ENCODE assay signal across 1 cellular context in genomic region chr10:70815504-70816219, GRCh38.
TF ChIP-seq lines count a peak whose summit lies in the region.

A gene with protein sequence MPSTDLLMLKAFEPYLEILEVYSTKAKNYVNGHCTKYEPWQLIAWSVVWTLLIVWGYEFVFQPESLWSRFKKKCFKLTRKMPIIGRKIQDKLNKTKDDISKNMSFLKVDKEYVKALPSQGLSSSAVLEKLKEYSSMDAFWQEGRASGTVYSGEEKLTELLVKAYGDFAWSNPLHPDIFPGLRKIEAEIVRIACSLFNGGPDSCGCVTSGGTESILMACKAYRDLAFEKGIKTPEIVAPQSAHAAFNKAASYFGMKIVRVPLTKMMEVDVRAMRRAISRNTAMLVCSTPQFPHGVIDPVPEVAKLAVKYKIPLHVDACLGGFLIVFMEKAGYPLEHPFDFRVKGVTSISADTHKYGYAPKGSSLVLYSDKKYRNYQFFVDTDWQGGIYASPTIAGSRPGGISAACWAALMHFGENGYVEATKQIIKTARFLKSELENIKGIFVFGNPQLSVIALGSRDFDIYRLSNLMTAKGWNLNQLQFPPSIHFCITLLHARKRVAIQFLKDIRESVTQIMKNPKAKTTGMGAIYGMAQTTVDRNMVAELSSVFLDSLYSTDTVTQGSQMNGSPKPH (plus strand): TSS chr10:70815948. CDS start chr10:70816854, 906 bp downstream.

TF ChIP-seq in K562, 482 proteins besides CTCF, POLR2A, EP300 and RAD21 (continued from another document):
- TF ChIP-seq FOXP1 (CRISPR knock-in tag; IDR thresholded peaks at IDR 0.05): peak; percentile 74; the same call in 1 of the 2 replicates
- TF ChIP-seq MBD1 (CRISPR knock-in tag; IDR thresholded peaks at IDR 0.05): no peak
- TF ChIP-seq SIN3B (IDR thresholded peaks at IDR 0.05; ENCODE audit: low read depth): peak; percentile 69
- TF ChIP-seq RB1 (IDR thresholded peaks at IDR 0.05; ENCODE audit: low read depth): peak; percentile 96
- peak; percentile 82; the same call in 1 of the 2 replicates for TF ChIP-seq ZNF766 (CRISPR knock-in tag; conservative IDR thresholded peaks at IDR 0.05)
- no peak for TF ChIP-seq ZFP30 (CRISPR knock-in tag; IDR thresholded peaks at IDR 0.05; ENCODE audit: borderline replicate concordance)
- TF ChIP-seq NFE2L1 (tag; IDR thresholded peaks at IDR 0.05; ENCODE audit: borderline replicate concordance, low read depth): no peak
- no peak for TF ChIP-seq PRMT5 (CRISPR knock-in tag; IDR thresholded peaks at IDR 0.05)
- no peak for TF ChIP-seq E4F1 (CRISPR knock-in tag; IDR thresholded peaks at IDR 0.05; ENCODE audit: borderline replicate concordance)
- no peak for TF ChIP-seq ZNF518B (CRISPR knock-in tag; IDR thresholded peaks at IDR 0.05)
- no peak for TF ChIP-seq POLR2AphosphoS2 (IDR thresholded peaks at IDR 0.05; ENCODE audit: low read length)
- TF ChIP-seq ZNF143 (CRISPR knock-in tag; IDR thresholded peaks at IDR 0.05): no peak
- no peak for TF ChIP-seq KDM4B (IDR thresholded peaks at IDR 0.05; ENCODE audit: borderline replicate concordance in 2 of 2, low read depth in 1 of 2)
- peak in 1 of 2 experiments; percentile 87; a peak in 2 of 4 replicates for TF ChIP-seq ZNF639 (CRISPR knock-in tag; conservative IDR thresholded peaks at IDR 0.05 in 1 of 2, IDR thresholded peaks at IDR 0.05 in 1 of 2)
- TF ChIP-seq, protein P1, sequence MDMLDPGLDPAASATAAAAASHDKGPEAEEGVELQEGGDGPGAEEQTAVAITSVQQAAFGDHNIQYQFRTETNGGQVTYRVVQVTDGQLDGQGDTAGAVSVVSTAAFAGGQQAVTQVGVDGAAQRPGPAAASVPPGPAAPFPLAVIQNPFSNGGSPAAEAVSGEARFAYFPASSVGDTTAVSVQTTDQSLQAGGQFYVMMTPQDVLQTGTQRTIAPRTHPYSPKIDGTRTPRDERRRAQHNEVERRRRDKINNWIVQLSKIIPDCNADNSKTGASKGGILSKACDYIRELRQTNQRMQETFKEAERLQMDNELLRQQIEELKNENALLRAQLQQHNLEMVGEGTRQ (CRISPR knock-in tag; IDR thresholded peaks at IDR 0.05): no peak
